In the genomic region with DNA sequence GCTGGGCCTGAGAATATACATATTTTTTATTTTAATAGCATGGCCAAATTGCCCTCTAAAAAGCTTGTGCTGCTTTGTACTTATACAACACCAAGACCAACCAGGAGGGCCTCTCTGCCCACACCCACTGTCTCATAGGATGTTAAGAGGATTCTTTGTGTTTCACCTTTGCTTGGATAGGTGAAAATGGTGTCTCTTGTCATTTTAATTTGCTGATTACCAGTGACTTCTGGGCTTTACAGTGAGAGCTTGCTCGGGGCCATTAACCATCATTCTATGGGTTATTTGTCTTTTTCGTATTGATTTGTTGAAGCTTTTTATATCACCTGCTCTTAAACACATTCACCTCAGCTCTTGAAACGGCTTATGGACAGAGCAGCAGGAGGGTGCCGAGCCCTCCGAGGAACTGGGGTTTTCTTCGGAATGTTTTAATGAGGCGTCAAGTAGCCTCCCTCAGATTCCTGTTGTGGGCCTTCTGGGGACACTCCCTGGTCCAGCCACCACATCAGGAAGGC, we compare ENCODE assay signal across 24 cellular contexts. TPM values are rescaled to one million over a fixed set of nuclear protein-coding genes. Genes with fewer than 3 reads are reported as not detected.
DNase-seq lines count a peak whose midpoint lies in the region; ATAC-seq, FAIRE-seq and TF ChIP-seq lines count a peak whose summit lies in the region.
"Had no signal": no experiment of that assay in that cellular context is flagged by ENCODE, and none has a peak within 500 bp of the region (broad histone marks: within the 10 kb centered on the region; RNA-seq: fewer than 3 reads in every experiment).

No MANE protein-coding gene starts in this region.

- no peaks in the 10 kb centered on the region for H3K9me3 Mint-ChIP-seq in GM23338
- H3K9me3 Mint-ChIP-seq in CD4-positive, alpha-beta memory T cell, result no peaks in the 10 kb centered on the region
- H3K9me3 Mint-ChIP-seq: CD8-positive, alpha-beta T cell had no signal

- TF ChIP-seq CTCF in GM23338 (conservative IDR thresholded peaks at IDR 0.05; ENCODE audit: low read depth in 2 of 2), result no peak
- TF ChIP-seq CTCF in kidney (IDR thresholded peaks at IDR 0.05; ENCODE audit: borderline replicate concordance, extremely low read depth, insufficient read depth), result no peak
- no peak for TF ChIP-seq CTCF in BE2C (IDR thresholded peaks at IDR 0.05; ENCODE audit: low read depth, low read length)

- CTCF ChIA-PET in CD4-positive, alpha-beta memory T cell (lab: Charles Lee; ENCODE audit: partially characterized antibody), result interaction anchor here (0.9 to 1.0 kb wide), 2 partner anchors 12 to 181 kb away, joined by 3 read pairs; no protein-coding TSS in a partner anchor

- H3K79me2 ChIP-seq in GM23338 (replicated peaks; ENCODE audit: insufficient read depth), result no peaks in the 10 kb centered on the region

- H3K9me2 ChIP-seq in GM23338 (ENCODE audit: insufficient read depth), result no peaks in the 10 kb centered on the region

- H3K27me3 Mint-ChIP-seq in GM23338 (ENCODE audit: insufficient read depth, low read depth, poor library complexity), result peaks cover 83% of the 10 kb centered on the region
- peaks cover 32 to 44% of the 10 kb centered on the region in 2 donors for H3K27me3 Mint-ChIP-seq in CD4-positive, alpha-beta memory T cell

- POLR2A ChIA-PET in CD4-positive, alpha-beta memory T cell (lab: Charles Lee; ENCODE audit: partially characterized antibody), result no interaction called here

- H3K27ac ChIP-seq in GM23338 (ENCODE audit: low read depth) (no peak overlapping the region), HUES6 (ENCODE audit: low read depth, low read length) (peak overlapping the region; percentile 42; the same call in 1 of the 2 replicates), kidney (ENCODE audit: low read depth in 2 of 2, low read length in 2 of 2) (peak overlapping the region; percentile 65 to 69)
- H3K27ac ChIP-seq in CD4-positive, alpha-beta memory T cell (ENCODE audit: low read depth, low read length), result no peak overlapping the region
- H3K27ac ChIP-seq: BLaER1 treated with 17β-estradiol and CSF1 and Interleukin-3, amounts not matched to agents 10 nM and 100 nM had no signal

- peak; percentile 62 for DNase-seq in GM23338 (ENCODE audit: low spot score)
- peak; percentile 72 for DNase-seq in NT2/D1 (ENCODE audit: low read depth, low spot score)
- DNase-seq in kidney, result peak; percentile 2
- no peak for DNase-seq in T-helper 2 cell
- DNase-seq in BE2C, result no peak
- DNase-seq in CD4-positive, alpha-beta memory T cell, result no peak
- DNase-seq: CD8-positive, alpha-beta T cell; DND-41; MG63; NCI-H1436; NCI-H2029; NCI-H69; NK-92 treated with Interleukin-12 subunit alpha and Interleukin-12 subunit beta, amount 100 ng/mL, for 24 hours; SW 1271; T-helper 17 cell had no signal

- peak; percentile 3 for ATAC-seq in GM23338
- ATAC-seq: CD8-positive, alpha-beta T cell; T-helper 17 cell had no signal

- H4K20me1 ChIP-seq in GM23338 (replicated peaks; ENCODE audit: insufficient read depth), result no peaks in the 10 kb centered on the region

- no peak overlapping the region for H3K9ac ChIP-seq in HUES6 (ENCODE audit: low read length)
- H3K9ac ChIP-seq in NT2/D1 (ENCODE audit: insufficient read length, low read depth), result no peak overlapping the region
- peak overlapping the region; percentile 37 to 38 for H3K9ac ChIP-seq in kidney (ENCODE audit: low read length in 2 of 2)
- H3K9ac ChIP-seq: BLaER1 treated with 17β-estradiol and CSF1 and Interleukin-3, amounts not matched to agents 10 nM and 100 nM had no signal

- no peak overlapping the region for H3K27ac Mint-ChIP-seq in GM23338
- H3K27ac Mint-ChIP-seq in CD4-positive, alpha-beta memory T cell, result no peak overlapping the region
- H3K27ac Mint-ChIP-seq: CD8-positive, alpha-beta T cell; T-helper 17 cell had no signal

- no peak overlapping the region for H2AFZ ChIP-seq in GM23338

- H3K36me3 Mint-ChIP-seq in GM23338 (ENCODE audit: low read depth), result no peaks in the 10 kb centered on the region
- no peaks in the 10 kb centered on the region for H3K36me3 Mint-ChIP-seq in CD4-positive, alpha-beta memory T cell
- H3K36me3 Mint-ChIP-seq: CD8-positive, alpha-beta T cell had no signal

- H3K36me3 ChIP-seq in GM23338 (ENCODE audit: insufficient read depth) (no peaks in the 10 kb centered on the region), HUES6 (ENCODE audit: control insufficient read depth, insufficient read depth, low read length) (no peaks in the 10 kb centered on the region), NT2/D1 (ENCODE audit: insufficient read depth, insufficient read length, low read length) (no peaks in the 10 kb centered on the region), kidney (ENCODE audit: control insufficient read depth in 1 of 2, insufficient read depth in 2 of 2, low read length in 2 of 2) (peaks cover 0 to 8% of the 10 kb centered on the region in 2 donors), BE2C (no peaks in the 10 kb centered on the region)
- H3K36me3 ChIP-seq in CD4-positive, alpha-beta memory T cell (ENCODE audit: insufficient read depth, low read length), result no peaks in the 10 kb centered on the region
- H3K36me3 ChIP-seq: BLaER1 treated with 17β-estradiol and CSF1 and Interleukin-3, amounts not matched to agents 10 nM and 100 nM; MG63 had no signal

- H3K4me1 ChIP-seq in GM23338 (ENCODE audit: insufficient read depth) (peaks cover 42% of the 10 kb centered on the region), HUES6 (ENCODE audit: control insufficient read depth, insufficient read depth, low read length) (peaks cover 68% of the 10 kb centered on the region), NT2/D1 (ENCODE audit: insufficient read depth, insufficient read length) (peaks cover 40% of the 10 kb centered on the region), kidney (ENCODE audit: control insufficient read depth in 1 of 2, insufficient read depth in 1 of 2, low read depth in 1 of 2, low read length in 2 of 2) (peaks cover 43 to 59% of the 10 kb centered on the region in 2 donors), BE2C (no peaks in the 10 kb centered on the region)
- H3K4me1 ChIP-seq in CD4-positive, alpha-beta memory T cell (ENCODE audit: insufficient read depth, low read length), result peaks cover 5% of the 10 kb centered on the region

- H3K4me3 ChIP-seq in GM23338 (no peak overlapping the region), HUES6 (ENCODE audit: low read depth, low read length) (peak overlapping the region; percentile 23; the same call in 1 of the 2 replicates), NT2/D1 (ENCODE audit: insufficient read length, low read depth) (no peak overlapping the region), kidney (ENCODE audit: low read length in 2 of 2) (peak overlapping the region in 1 of 2 donors; percentile 87), BE2C (ENCODE audit: low read depth, low read length) (no peak overlapping the region)
- H3K4me3 ChIP-seq in CD4-positive, alpha-beta memory T cell (ENCODE audit: low read length in 2 of 2), result no peak overlapping the region
- H3K4me3 ChIP-seq: BLaER1 treated with 17β-estradiol and CSF1 and Interleukin-3, amounts not matched to agents 10 nM and 100 nM; MG63 had no signal

- H3K9me3 ChIP-seq in HUES6 (ENCODE audit: control insufficient read depth, insufficient read depth, low read depth, low read length) (no peaks in the 10 kb centered on the region), NT2/D1 (ENCODE audit: insufficient read depth, low read length) (no peaks in the 10 kb centered on the region), kidney (ENCODE audit: control insufficient read depth in 1 of 2, low read length in 2 of 2) (no peaks in the 10 kb centered on the region), BE2C (no peaks in the 10 kb centered on the region)
- no peaks in the 10 kb centered on the region for H3K9me3 ChIP-seq in CD4-positive, alpha-beta memory T cell (ENCODE audit: control insufficient read depth in 1 of 2, low read length in 2 of 2)
- H3K9me3 ChIP-seq: BLaER1 treated with 17β-estradiol and CSF1 and Interleukin-3, amounts not matched to agents 10 nM and 100 nM; MG63 had no signal

- FAIRE-seq in kidney (lab: Jason Lieb, UNC), result no peak
- FAIRE-seq: GM12891, H54, RCC 7860 had no signal

- H3K4me2 ChIP-seq in GM23338, result peak overlapping the region; percentile 15

- H3K4me3 Mint-ChIP-seq in GM23338, result no peak overlapping the region; the same call in 2 of the 3 replicates
- no peak overlapping the region for H3K4me3 Mint-ChIP-seq in CD4-positive, alpha-beta memory T cell
- H3K4me3 Mint-ChIP-seq: CD8-positive, alpha-beta T cell; T-helper 17 cell had no signal

- H3K27me3 ChIP-seq in GM23338 (ENCODE audit: insufficient read depth), result peaks cover 84% of the 10 kb centered on the region
- H3K27me3 ChIP-seq in HUES6 (ENCODE audit: control insufficient read depth, insufficient read depth, low read length), result peaks cover 82% of the 10 kb centered on the region
- peaks cover 52% of the 10 kb centered on the region for H3K27me3 ChIP-seq in NT2/D1 (ENCODE audit: insufficient read depth, insufficient read length)
- H3K27me3 ChIP-seq in BE2C, result peaks cover 9% of the 10 kb centered on the region
- H3K27me3 ChIP-seq in CD4-positive, alpha-beta memory T cell (ENCODE audit: insufficient read depth, low read length), result peaks cover 16% of the 10 kb centered on the region

- no peaks in the 10 kb centered on the region for H3F3A ChIP-seq in GM23338 (replicated peaks; ENCODE audit: low read depth)

- H3K4me1 Mint-ChIP-seq in GM23338, result peaks cover 22% of the 10 kb centered on the region
- peaks cover 1 to 18% (median 6%) of the 10 kb centered on the region in 4 donors for H3K4me1 Mint-ChIP-seq in CD4-positive, alpha-beta memory T cell

- intact Hi-C loops in kidney (cut with DNase I), result no loop called here
- intact Hi-C loops in CD4-positive, alpha-beta memory T cell (cut with micrococcal nuclease), result no loop called here

TF ChIP-seq in GM23338, 12 proteins besides CTCF, POLR2A, EP300 and RAD21:
- TF ChIP-seq ZNF331 (CRISPR knock-in tag; IDR thresholded peaks at IDR 0.05; ENCODE audit: low read depth), result no peak
- TF ChIP-seq NANOG (IDR thresholded peaks at IDR 0.05; ENCODE audit: borderline replicate concordance), result peak; percentile 55

RNA-seq across cellular contexts. Expression of gene PTH1R, which starts 10.5 kb away (rescaled TPM):
- 1.3 and 5.7 TPM in 2 replicates for total RNA-seq in GM23338 (2014; rRNA removed; shearing (Covaris generic))
- polyA plus RNA-seq in GM23338 (2016; fragmentation: Nextera tagmentation; extraction: Ambion mirVana) (1.1 and 1.9 TPM in 2 replicates), kidney (ENCODE audit: insufficient read depth, low read depth, low replicate concordance) (1,885 TPM)
- total RNA-seq in kidney, result 286 TPM
- polyA plus RNA-seq in BE2C (2012; ENCODE audit: insufficient read depth, insufficient read length, low read depth), result not detected
- total RNA-seq in CD4-positive, alpha-beta memory T cell, result not detected
- not detected for polyA plus RNA-seq in CD4-positive, alpha-beta memory T cell
- total RNA-seq: CD8-positive, alpha-beta T cell; OCI-LY7; SK-MEL-5; T-helper 17 cell had no signal

RNA-seq across cellular contexts. Expression of gene MYL3, which starts 24.8 kb away (rescaled TPM):
- total RNA-seq in GM23338 (2014; rRNA removed; shearing (Covaris generic)), result not detected in 2 replicates
- polyA plus RNA-seq in GM23338 (2016; fragmentation: Nextera tagmentation; extraction: Ambion mirVana) (1.0 TPM in 1 of 2 replicates, not detected in the other), kidney (ENCODE audit: insufficient read depth, low read depth, low replicate concordance) (81.9 TPM)
- total RNA-seq in kidney, result 41.3 TPM
- polyA plus RNA-seq in BE2C (2012; ENCODE audit: insufficient read depth, insufficient read length, low read depth), result not detected
- not detected for total RNA-seq in CD4-positive, alpha-beta memory T cell
- not detected for polyA plus RNA-seq in CD4-positive, alpha-beta memory T cell
- total RNA-seq: CD8-positive, alpha-beta T cell; LHCN-M2; NCI-H460; OCI-LY7; SK-MEL-5; T-helper 17 cell had no signal

Comparison
In these comparisons a context has a peak if more than half of its experiments do, and no peak if none do; other contexts are left out.
1. DNase-seq: peak in GM23338 (single experiment), NT2/D1 (single experiment) and kidney (single experiment); none in T-helper 2 cell (0 of 5), BE2C (single experiment) and CD4-positive, alpha-beta memory T cell (0 of 5).
2. H3K27ac ChIP-seq: peak in HUES6 (single experiment) and kidney (2 of 2); none in GM23338 (single experiment) and CD4-positive, alpha-beta memory T cell (single experiment).
3. H3K9ac ChIP-seq: peak in kidney (2 of 2); none in HUES6 (single experiment) and NT2/D1 (single experiment).
4. RNA of gene PTH1R, which starts 10.5 kb away (total RNA-seq): 286 TPM in kidney (single experiment); 1.3 to 5.7 TPM in GM23338 and not detected in CD4-positive, alpha-beta memory T cell; every median in the first group is over 10 times any median in the second.
5. RNA of gene MYL3, which starts 24.8 kb away (total RNA-seq): 41.3 TPM in kidney (single experiment); not detected in GM23338 and not detected in CD4-positive, alpha-beta memory T cell; every median in the first group is over 10 times any median in the second.